17 cellular contexts compared by ENCODE assay signal in the genomic region with DNA sequence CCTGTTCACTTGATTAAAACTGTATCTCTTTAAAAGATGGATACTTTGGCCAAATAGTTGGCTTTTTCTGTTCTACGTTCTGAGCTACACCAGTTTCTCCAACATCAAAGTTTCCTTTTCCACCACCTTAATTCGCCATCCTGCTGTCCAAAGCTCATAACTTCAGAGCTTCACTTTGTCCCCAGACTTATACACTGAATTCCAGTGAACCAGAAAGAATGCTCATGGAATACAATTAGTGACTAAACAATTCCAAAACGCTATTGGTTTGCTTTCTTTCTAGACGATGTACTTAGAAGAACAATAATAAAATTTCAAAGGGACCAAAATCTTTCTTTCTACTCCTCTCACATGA. TPM values are rescaled to one million over a fixed set of nuclear protein-coding genes. Genes with fewer than 3 reads are reported as not detected.
A peak's percentile ranks its signal among the peaks of the same experiment; 100 is the strongest.
DNase-seq lines count a peak whose midpoint lies in the region; ATAC-seq, FAIRE-seq and TF ChIP-seq lines count a peak whose summit lies in the region.
"Had no signal": no experiment of that assay in that cellular context is flagged by ENCODE, and none has a peak within 500 bp of the region (broad histone marks: within the 10 kb centered on the region; RNA-seq: fewer than 3 reads in every experiment).

No MANE protein-coding gene starts in this region.

- DNase-seq in CD8-positive, alpha-beta memory T cell: no peak
- DNase-seq in GM12891 (ENCODE audit: insufficient read length, low spot score): no peak
- DNase-seq in T-helper 17 cell: no peak
- DNase-seq in effector memory CD8-positive, alpha-beta T cell: no peak
- DNase-seq in dermis blood vessel endothelial cell: no peak
- DNase-seq in COLO668 (lab: John Stamatoyannopoulos, UW; ENCODE audit: unreplicated experiment): no peak
- DNase-seq: IMR-90, NCI-H2081, NCI-H524, right lobe of liver, SK-N-SH had no signal

- no peak for FAIRE-seq in GM12891 (lab: Jason Lieb, UNC)

- H3K36me3 ChIP-seq in CD8-positive, alpha-beta memory T cell (ENCODE audit: insufficient read depth, low read length): no peaks in the 10 kb centered on the region
- H3K36me3 ChIP-seq: BLaER1, neutrophil, right lobe of liver, thoracic aorta had no signal

- TF ChIP-seq POLR2A in GM12891 (IDR thresholded peaks at IDR 0.05; ENCODE audit: low read depth, low read length): 0 out of 2 replicates have a peak, but pooled peaks have one; percentile 31

- peak overlapping the region in 5 of 7 donors; percentile 12 to 80 (median 69) for H3K4me3 Mint-ChIP-seq in CD8-positive, alpha-beta memory T cell
- H3K4me3 Mint-ChIP-seq in T-helper 17 cell: peak overlapping the region; percentile 83
- H3K4me3 Mint-ChIP-seq in effector memory CD8-positive, alpha-beta T cell: peak overlapping the region; percentile 69 to 80

- POLR2A ChIA-PET in CD8-positive, alpha-beta memory T cell (lab: Charles Lee): interaction anchor here (0.6 to 5.8 kb wide), 9 partner anchors 9 to 215 kb away, joined by 3 to 66 read pairs (median 4); a partner anchor contains a TSS

- CTCF ChIA-PET in CD8-positive, alpha-beta memory T cell (lab: Charles Lee): interaction anchor here (1.1 to 5.9 kb wide), 7 partner anchors 10 to 222 kb away, joined by 3 to 35 read pairs (median 4); a partner anchor contains a TSS

- H3K4me1 ChIP-seq in CD8-positive, alpha-beta memory T cell (ENCODE audit: insufficient read depth, low read length): peaks cover 64% of the 10 kb centered on the region
- H3K4me1 ChIP-seq: BLaER1, right lobe of liver had no signal

- H3K27ac ChIP-seq in CD8-positive, alpha-beta memory T cell (ENCODE audit: low read depth, low read length): no peak overlapping the region
- H3K27ac ChIP-seq: BLaER1, neutrophil, right lobe of liver, thoracic aorta had no signal

- peaks cover 0 to 2% (median 0%) of the 10 kb centered on the region in 5 donors for H3K9me3 Mint-ChIP-seq in CD8-positive, alpha-beta memory T cell
- H3K9me3 Mint-ChIP-seq in effector memory CD8-positive, alpha-beta T cell: no peaks in the 10 kb centered on the region

- H3K4me1 Mint-ChIP-seq in CD8-positive, alpha-beta memory T cell: peaks cover 84 to 99% (median 98%) of the 10 kb centered on the region in 3 donors
- peaks cover 52% of the 10 kb centered on the region for H3K4me1 Mint-ChIP-seq in T-helper 17 cell
- H3K4me1 Mint-ChIP-seq in effector memory CD8-positive, alpha-beta T cell (ENCODE audit: low read depth in 2 of 2): peaks cover 43 to 76% of the 10 kb centered on the region in 2 donors

- ATAC-seq in T-helper 17 cell (no peak), GM19452 (IDR thresholded peaks at IDR 0.05; ENCODE audit: unreplicated experiment) (no peak)
- no peak for ATAC-seq in effector memory CD8-positive, alpha-beta T cell (replicated peaks)
- ATAC-seq: right lobe of liver had no signal

- no peaks in the 10 kb centered on the region for H3K27me3 Mint-ChIP-seq in CD8-positive, alpha-beta memory T cell
- no peaks in the 10 kb centered on the region for H3K27me3 Mint-ChIP-seq in T-helper 17 cell
- no peaks in the 10 kb centered on the region for H3K27me3 Mint-ChIP-seq in effector memory CD8-positive, alpha-beta T cell

- no peak overlapping the region for H3K4me3 ChIP-seq in CD8-positive, alpha-beta memory T cell (ENCODE audit: low read length)
- H3K4me3 ChIP-seq: BLaER1, right lobe of liver, thoracic aorta had no signal

- H3K9me3 ChIP-seq in CD8-positive, alpha-beta memory T cell (ENCODE audit: low read length): no peaks in the 10 kb centered on the region
- no peaks in the 10 kb centered on the region for H3K9me3 ChIP-seq in T-helper 17 cell (ENCODE audit: control insufficient read depth, low read length, poor library complexity, severe bottlenecking)
- H3K9me3 ChIP-seq: BLaER1, neutrophil, right lobe of liver, SK-N-SH, thoracic aorta had no signal

- peak overlapping the region in 7 of 8 donors; percentile 17 to 97 (median 94) for H3K27ac Mint-ChIP-seq in CD8-positive, alpha-beta memory T cell
- H3K27ac Mint-ChIP-seq in T-helper 17 cell: peak overlapping the region; percentile 97
- H3K27ac Mint-ChIP-seq in effector memory CD8-positive, alpha-beta T cell: peak overlapping the region; percentile 86 to 95

- H3K36me3 Mint-ChIP-seq in CD8-positive, alpha-beta memory T cell: peaks cover 0 to 6% (median 3%) of the 10 kb centered on the region in 3 donors
- H3K36me3 Mint-ChIP-seq in T-helper 17 cell (ENCODE audit: low read depth): no peaks in the 10 kb centered on the region
- H3K36me3 Mint-ChIP-seq in effector memory CD8-positive, alpha-beta T cell (ENCODE audit: insufficient read depth): peaks cover 3% of the 10 kb centered on the region

- no peaks in the 10 kb centered on the region for H3K27me3 ChIP-seq in CD8-positive, alpha-beta memory T cell (ENCODE audit: insufficient read depth, low read length, poor library complexity, severe bottlenecking)
- H3K27me3 ChIP-seq: BLaER1, neutrophil, right lobe of liver had no signal

TF ChIP-seq in GM12891, 5 proteins besides CTCF, POLR2A, EP300 and RAD21:
- no peak for TF ChIP-seq SPI1 (IDR thresholded peaks at IDR 0.05; ENCODE audit: low read depth, low read length)
- TF ChIP-seq POLR2AphosphoS5 (IDR thresholded peaks at IDR 0.05; ENCODE audit: low read depth, low read length): no peak; the same call in none of the 2 replicates
- no peak for TF ChIP-seq POU2F2 (IDR thresholded peaks at IDR 0.05; ENCODE audit: low read depth, low read length)
- no peak for TF ChIP-seq PAX5 (IDR thresholded peaks at IDR 0.05; ENCODE audit: insufficient read depth, low read length, severe bottlenecking)
- no peak for TF ChIP-seq TAF1 (IDR thresholded peaks at IDR 0.05; ENCODE audit: low read depth, low read length)

RNA-seq across cellular contexts. Expression of a gene that starts 23.2 kb away (rescaled TPM):
- 10 to 100 TPM; 15.6 to 17.0 TPM for total RNA-seq in CD8-positive, alpha-beta memory T cell
- 7.7 TPM for polyA plus RNA-seq in CD8-positive, alpha-beta memory T cell
- 77.2 TPM for polyA plus RNA-seq in GM12891 (2012; ENCODE audit: low read depth, missing spikeins)
- total RNA-seq in T-helper 17 cell (100 to 1,000 TPM in 1 of 2 donors, 10 to 100 TPM in 1; 43.2 to 181 TPM), dermis blood vessel endothelial cell (not detected in 2 replicates)
- total RNA-seq: cerebellum, fibroblast of villous mesenchyme, IMR-90, right lobe of liver, thoracic aorta had no signal
- polyA plus RNA-seq: IMR-90, SK-N-SH had no signal

RNA-seq across cellular contexts. Expression of a gene that starts 32.3 kb away (rescaled TPM):
- total RNA-seq in CD8-positive, alpha-beta memory T cell: 100 to 1,000 TPM; 299 to 315 TPM
- 210 TPM for polyA plus RNA-seq in CD8-positive, alpha-beta memory T cell
- polyA plus RNA-seq in GM12891 (2012; ENCODE audit: low read depth, missing spikeins): 94.1 TPM
- 100 to 1,000 TPM; 195 to 285 TPM for total RNA-seq in T-helper 17 cell
- 153 and 260 TPM in 2 replicates for total RNA-seq in dermis blood vessel endothelial cell

RNA-seq across cellular contexts. Expression of a gene that starts 38.4 kb away (rescaled TPM):
- 10 to 100 TPM; 76.3 to 79.9 TPM for total RNA-seq in CD8-positive, alpha-beta memory T cell
- polyA plus RNA-seq in CD8-positive, alpha-beta memory T cell: 6.4 TPM
- 71.3 TPM for polyA plus RNA-seq in GM12891 (2012; ENCODE audit: low read depth, missing spikeins)
- total RNA-seq in T-helper 17 cell: 10 to 100 TPM; 17.1 to 19.8 TPM
- 26.0 and 33.2 TPM in 2 replicates for total RNA-seq in dermis blood vessel endothelial cell

RNA-seq across cellular contexts. Expression of a gene that starts 57.5 kb away (rescaled TPM):
- total RNA-seq in CD8-positive, alpha-beta memory T cell: not detected
- polyA plus RNA-seq in CD8-positive, alpha-beta memory T cell: not detected
- polyA plus RNA-seq in GM12891 (2012; ENCODE audit: low read depth, missing spikeins): not detected
- total RNA-seq in T-helper 17 cell: not detected
- not detected in 2 replicates for total RNA-seq in dermis blood vessel endothelial cell
- total RNA-seq: cerebellum, fibroblast of villous mesenchyme, IMR-90, right lobe of liver, thoracic aorta had no signal
- polyA plus RNA-seq: IMR-90, SK-N-SH had no signal

Comparison
In these comparisons a context has a peak if more than half of its experiments do, and no peak if none do; other contexts are left out.
1. RNA of a gene that starts 23.2 kb away (total RNA-seq): 43.2 to 181 TPM in T-helper 17 cell and 15.6 to 17.0 TPM in CD8-positive, alpha-beta memory T cell; not detected in dermis blood vessel endothelial cell; every median in the first group is over 10 times any median in the second.
2. Peak in every context shown above with its lines, with median percentiles within 50 percentile points of each other: H3K27ac Mint-ChIP-seq and H3K4me3 Mint-ChIP-seq.